ENCODE assay signal across 1 cellular context in the genomic region with DNA sequence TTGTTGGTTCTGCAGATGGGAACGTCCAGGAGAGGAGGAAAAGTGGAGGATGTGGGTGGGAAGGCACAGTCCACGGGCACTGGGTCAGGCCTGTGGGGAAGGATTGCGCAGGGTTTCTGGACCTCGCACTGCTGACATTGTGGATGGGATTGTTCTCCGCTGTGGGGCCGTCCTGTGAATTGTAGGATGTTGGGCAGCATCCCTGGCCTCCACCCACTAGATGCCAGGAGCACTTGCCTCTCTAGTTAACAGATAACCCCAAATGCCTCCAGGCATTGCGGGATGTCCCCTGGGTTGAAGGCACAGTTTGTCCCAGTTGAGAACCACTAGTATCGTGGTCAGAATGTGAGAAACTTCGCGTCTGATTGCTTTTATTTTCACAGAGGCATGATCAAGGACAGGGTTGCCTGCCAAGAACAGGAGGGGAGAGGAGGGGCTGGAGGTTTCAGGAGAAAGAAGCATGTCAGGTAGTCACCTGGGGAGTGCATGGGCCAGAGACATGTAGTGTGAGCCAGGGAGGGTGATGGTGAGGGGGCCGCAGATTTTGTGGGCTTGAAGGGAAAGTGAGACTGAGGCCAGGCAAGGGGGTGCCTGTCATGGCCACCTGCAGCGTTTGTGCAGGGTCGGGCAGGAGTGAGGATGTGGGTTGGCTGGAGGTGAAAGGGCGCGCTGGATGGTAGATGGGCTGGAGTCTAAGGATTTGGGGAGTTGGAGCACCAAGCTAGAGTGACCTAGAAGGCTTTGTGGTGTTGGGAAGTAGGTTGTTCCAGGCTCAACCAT.
TF ChIP-seq lines count a peak whose summit lies in the region.

No MANE protein-coding gene starts in this region.

TF ChIP-seq in GM12878, 131 proteins besides CTCF, POLR2A, EP300 and RAD21:
- no peak for TF ChIP-seq TCF3 (IDR thresholded peaks at IDR 0.05; ENCODE audit: borderline replicate concordance, insufficient read depth, low read depth, low read length)
- TF ChIP-seq KAT2A (conservative IDR thresholded peaks at IDR 0.05; ENCODE audit: control insufficient read depth, low read depth, low read length), result no peak
- TF ChIP-seq, protein P1, sequence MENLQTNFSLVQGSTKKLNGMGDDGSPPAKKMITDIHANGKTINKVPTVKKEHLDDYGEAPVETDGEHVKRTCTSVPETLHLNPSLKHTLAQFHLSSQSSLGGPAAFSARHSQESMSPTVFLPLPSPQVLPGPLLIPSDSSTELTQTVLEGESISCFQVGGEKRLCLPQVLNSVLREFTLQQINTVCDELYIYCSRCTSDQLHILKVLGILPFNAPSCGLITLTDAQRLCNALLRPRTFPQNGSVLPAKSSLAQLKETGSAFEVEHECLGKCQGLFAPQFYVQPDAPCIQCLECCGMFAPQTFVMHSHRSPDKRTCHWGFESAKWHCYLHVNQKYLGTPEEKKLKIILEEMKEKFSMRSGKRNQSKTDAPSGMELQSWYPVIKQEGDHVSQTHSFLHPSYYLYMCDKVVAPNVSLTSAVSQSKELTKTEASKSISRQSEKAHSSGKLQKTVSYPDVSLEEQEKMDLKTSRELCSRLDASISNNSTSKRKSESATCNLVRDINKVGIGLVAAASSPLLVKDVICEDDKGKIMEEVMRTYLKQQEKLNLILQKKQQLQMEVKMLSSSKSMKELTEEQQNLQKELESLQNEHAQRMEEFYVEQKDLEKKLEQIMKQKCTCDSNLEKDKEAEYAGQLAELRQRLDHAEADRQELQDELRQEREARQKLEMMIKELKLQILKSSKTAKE (IDR thresholded peaks at IDR 0.05; ENCODE audit: low read depth, poor library complexity, severe bottlenecking), result no peak
- TF ChIP-seq, protein P2, sequence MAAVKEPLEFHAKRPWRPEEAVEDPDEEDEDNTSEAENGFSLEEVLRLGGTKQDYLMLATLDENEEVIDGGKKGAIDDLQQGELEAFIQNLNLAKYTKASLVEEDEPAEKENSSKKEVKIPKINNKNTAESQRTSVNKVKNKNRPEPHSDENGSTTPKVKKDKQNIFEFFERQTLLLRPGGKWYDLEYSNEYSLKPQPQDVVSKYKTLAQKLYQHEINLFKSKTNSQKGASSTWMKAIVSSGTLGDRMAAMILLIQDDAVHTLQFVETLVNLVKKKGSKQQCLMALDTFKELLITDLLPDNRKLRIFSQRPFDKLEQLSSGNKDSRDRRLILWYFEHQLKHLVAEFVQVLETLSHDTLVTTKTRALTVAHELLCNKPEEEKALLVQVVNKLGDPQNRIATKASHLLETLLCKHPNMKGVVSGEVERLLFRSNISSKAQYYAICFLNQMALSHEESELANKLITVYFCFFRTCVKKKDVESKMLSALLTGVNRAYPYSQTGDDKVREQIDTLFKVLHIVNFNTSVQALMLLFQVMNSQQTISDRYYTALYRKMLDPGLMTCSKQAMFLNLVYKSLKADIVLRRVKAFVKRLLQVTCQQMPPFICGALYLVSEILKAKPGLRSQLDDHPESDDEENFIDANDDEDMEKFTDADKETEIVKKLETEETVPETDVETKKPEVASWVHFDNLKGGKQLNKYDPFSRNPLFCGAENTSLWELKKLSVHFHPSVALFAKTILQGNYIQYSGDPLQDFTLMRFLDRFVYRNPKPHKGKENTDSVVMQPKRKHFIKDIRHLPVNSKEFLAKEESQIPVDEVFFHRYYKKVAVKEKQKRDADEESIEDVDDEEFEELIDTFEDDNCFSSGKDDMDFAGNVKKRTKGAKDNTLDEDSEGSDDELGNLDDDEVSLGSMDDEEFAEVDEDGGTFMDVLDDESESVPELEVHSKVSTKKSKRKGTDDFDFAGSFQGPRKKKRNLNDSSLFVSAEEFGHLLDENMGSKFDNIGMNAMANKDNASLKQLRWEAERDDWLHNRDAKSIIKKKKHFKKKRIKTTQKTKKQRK (IDR thresholded peaks at IDR 0.05; ENCODE audit: low read depth, low read length), result no peak
- no peak for TF ChIP-seq RELA (IDR thresholded peaks at IDR 0.05; ENCODE audit: borderline replicate concordance, partially characterized antibody)
- no peak for TF ChIP-seq BHLHE40 (IDR thresholded peaks at IDR 0.05; ENCODE audit: borderline replicate concordance in 1 of 2, low read depth in 2 of 2, low read length in 1 of 2)
- TF ChIP-seq, protein P3, sequence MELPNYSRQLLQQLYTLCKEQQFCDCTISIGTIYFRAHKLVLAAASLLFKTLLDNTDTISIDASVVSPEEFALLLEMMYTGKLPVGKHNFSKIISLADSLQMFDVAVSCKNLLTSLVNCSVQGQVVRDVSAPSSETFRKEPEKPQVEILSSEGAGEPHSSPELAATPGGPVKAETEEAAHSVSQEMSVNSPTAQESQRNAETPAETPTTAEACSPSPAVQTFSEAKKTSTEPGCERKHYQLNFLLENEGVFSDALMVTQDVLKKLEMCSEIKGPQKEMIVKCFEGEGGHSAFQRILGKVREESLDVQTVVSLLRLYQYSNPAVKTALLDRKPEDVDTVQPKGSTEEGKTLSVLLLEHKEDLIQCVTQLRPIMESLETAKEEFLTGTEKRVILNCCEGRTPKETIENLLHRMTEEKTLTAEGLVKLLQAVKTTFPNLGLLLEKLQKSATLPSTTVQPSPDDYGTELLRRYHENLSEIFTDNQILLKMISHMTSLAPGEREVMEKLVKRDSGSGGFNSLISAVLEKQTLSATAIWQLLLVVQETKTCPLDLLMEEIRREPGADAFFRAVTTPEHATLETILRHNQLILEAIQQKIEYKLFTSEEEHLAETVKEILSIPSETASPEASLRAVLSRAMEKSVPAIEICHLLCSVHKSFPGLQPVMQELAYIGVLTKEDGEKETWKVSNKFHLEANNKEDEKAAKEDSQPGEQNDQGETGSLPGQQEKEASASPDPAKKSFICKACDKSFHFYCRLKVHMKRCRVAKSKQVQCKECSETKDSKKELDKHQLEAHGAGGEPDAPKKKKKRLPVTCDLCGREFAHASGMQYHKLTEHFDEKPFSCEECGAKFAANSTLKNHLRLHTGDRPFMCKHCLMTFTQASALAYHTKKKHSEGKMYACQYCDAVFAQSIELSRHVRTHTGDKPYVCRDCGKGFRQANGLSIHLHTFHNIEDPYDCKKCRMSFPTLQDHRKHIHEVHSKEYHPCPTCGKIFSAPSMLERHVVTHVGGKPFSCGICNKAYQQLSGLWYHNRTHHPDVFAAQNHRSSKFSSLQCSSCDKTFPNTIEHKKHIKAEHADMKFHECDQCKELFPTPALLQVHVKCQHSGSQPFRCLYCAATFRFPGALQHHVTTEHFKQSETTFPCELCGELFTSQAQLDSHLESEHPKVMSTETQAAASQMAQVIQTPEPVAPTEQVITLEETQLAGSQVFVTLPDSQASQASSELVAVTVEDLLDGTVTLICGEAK (IDR thresholded peaks at IDR 0.05; ENCODE audit: borderline replicate concordance), result no peak
- no peak for TF ChIP-seq PML (IDR thresholded peaks at IDR 0.05; ENCODE audit: low read length)
- TF ChIP-seq LARP7 (IDR thresholded peaks at IDR 0.05), result no peak
- no peak for TF ChIP-seq BACH1 (IDR thresholded peaks at IDR 0.05; ENCODE audit: borderline replicate concordance)
- no peak for TF ChIP-seq PAX5 (IDR thresholded peaks at IDR 0.05; ENCODE audit: borderline replicate concordance, low read depth, low read length)
- TF ChIP-seq SREBF2 (IDR thresholded peaks at IDR 0.05; ENCODE audit: low read length), result no peak
